ENCODE assay signal across 25 cellular contexts in genomic region chr1:163076981-163077761, GRCh38. TPM values are rescaled to one million over a fixed set of nuclear protein-coding genes. Genes with fewer than 3 reads are reported as not detected.
"Had no signal": no experiment of that assay in that cellular context is flagged by ENCODE, and none has a peak within 500 bp of the region (broad histone marks: within the 10 kb centered on the region; RNA-seq: fewer than 3 reads in every experiment).

No MANE protein-coding gene starts in this region.

- H3K27me3 ChIP-seq: gastrocnemius medialis, heart left ventricle, hepatocyte, sigmoid colon, testis, tibial artery had no signal

- H3K27me3 Mint-ChIP-seq: type B pancreatic cell had no signal

- H3K4me1 Mint-ChIP-seq: memory B cell; natural killer cell; neural crest cell; stimulated activated memory B cell treated with anti-CD40 and anti-IgM and Interleukin-4, amounts not matched to agents 10 μg/mL and 1 μg/mL and 100 μg/mL, for 72 hours had no signal

- H3K36me3 ChIP-seq: gastrocnemius medialis, neutrophil, prostate gland had no signal

- H3K9me3 Mint-ChIP-seq: effector memory CD8-positive, alpha-beta T cell; memory B cell; neural crest cell; type B pancreatic cell had no signal

- DNase-seq: cortex of kidney; effector memory CD8-positive, alpha-beta T cell; erythroblast; gastrocnemius medialis; heart left ventricle; kidney; natural killer cell; right cardiac atrium; sigmoid colon; stimulated activated CD4-positive, alpha-beta T cell treated with anti-CD3 and anti-CD28 coated beads, Interleukin-4, amount 100 ng/mL, for 4 hours; stimulated activated naive CD8-positive, alpha-beta T cell treated with anti-CD3 and anti-CD28 coated beads, Interleukin-15, Interleukin-2, amounts not matched to agents 100 U/mL and 50 U/mL, for 24 hours; substantia nigra; testis; tibial artery had no signal

- H3K4me3 Mint-ChIP-seq: effector memory CD8-positive, alpha-beta T cell; memory B cell; natural killer cell; neural crest cell; stimulated activated memory B cell treated with anti-CD40 and anti-IgM and Interleukin-4, amounts not matched to agents 10 μg/mL and 1 μg/mL and 100 μg/mL, for 72 hours; type B pancreatic cell had no signal

- FAIRE-seq: endometrium, kidney had no signal

- H3K9me3 ChIP-seq: gastrocnemius medialis, heart left ventricle, neutrophil, prostate gland, sigmoid colon, testis, tibial artery had no signal

- H3K79me2 ChIP-seq: hepatocyte had no signal

- ATAC-seq: effector memory CD8-positive, alpha-beta T cell; gastrocnemius medialis; heart left ventricle; left lobe of liver; natural killer cell; right cardiac atrium; stimulated activated memory B cell treated with anti-CD40 and anti-IgM and Interleukin-4, amounts not matched to agents 10 μg/mL and 1 μg/mL and 100 μg/mL, for 72 hours; stimulated activated naive CD8-positive, alpha-beta T cell treated with anti-CD3 and anti-CD28 coated beads, Interleukin-15, Interleukin-2, amounts not matched to agents 100 U/mL and 50 U/mL, for 24 hours had no signal

- H2AFZ ChIP-seq: hepatocyte had no signal

- H3K4me1 ChIP-seq: gastrocnemius medialis, prostate gland, testis had no signal

- H3K4me2 ChIP-seq: hepatocyte had no signal

- H3K27ac ChIP-seq: gastrocnemius medialis, heart left ventricle, hepatocyte, neutrophil, prostate gland, testis, tibial artery had no signal

- H3K27ac Mint-ChIP-seq: effector memory CD8-positive, alpha-beta T cell; memory B cell; natural killer cell; stimulated activated memory B cell treated with anti-CD40 and anti-IgM and Interleukin-4, amounts not matched to agents 10 μg/mL and 1 μg/mL and 100 μg/mL, for 72 hours; type B pancreatic cell had no signal

- H3K36me3 Mint-ChIP-seq: memory B cell; natural killer cell; stimulated activated memory B cell treated with anti-CD40 and anti-IgM and Interleukin-4, amounts not matched to agents 10 μg/mL and 1 μg/mL and 100 μg/mL, for 72 hours had no signal

- H3K4me3 ChIP-seq: gastrocnemius medialis, heart left ventricle, hepatocyte, lung, prostate gland, sigmoid colon, testis, tibial artery had no signal

RNA-seq across cellular contexts. Expression of gene RGS4, which starts 8.0 kb away (rescaled TPM):
- total RNA-seq: gastrocnemius medialis, mononuclear cell, natural killer cell had no signal
